19 cellular contexts compared by ENCODE assay signal in the genomic region with DNA sequence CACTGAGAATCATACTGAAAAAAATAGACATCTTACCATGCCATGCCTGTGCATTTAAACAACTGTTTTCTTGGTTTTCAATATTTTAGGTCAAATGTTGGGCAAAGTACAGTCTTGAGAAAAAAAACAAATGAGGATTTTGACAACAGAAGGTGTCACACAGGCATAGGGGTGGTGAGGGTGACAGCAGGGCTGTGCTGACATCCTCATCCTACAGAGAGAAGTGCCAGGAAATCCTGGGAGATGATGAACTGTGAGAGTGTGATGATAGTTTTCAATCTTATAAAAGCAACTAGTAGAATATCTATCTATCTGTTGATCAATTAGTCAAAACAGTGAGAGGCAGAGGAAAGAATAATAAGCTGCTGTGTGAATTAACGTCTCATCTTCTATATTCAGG. TPM values are rescaled to one million over a fixed set of nuclear protein-coding genes. Genes with fewer than 3 reads are reported as not detected.
DNase-seq lines count a peak whose midpoint lies in the region; ATAC-seq, FAIRE-seq and TF ChIP-seq lines count a peak whose summit lies in the region.
"Had no signal": no experiment of that assay in that cellular context is flagged by ENCODE, and none has a peak within 500 bp of the region (broad histone marks: within the 10 kb centered on the region; RNA-seq: fewer than 3 reads in every experiment).

No MANE protein-coding gene starts in this region.

- H3K18ac ChIP-seq in H9 (ENCODE audit: insufficient read length, low read depth, low read length), result no peak overlapping the region
- no peak overlapping the region; the same call in 1 of the 2 replicates for H3K18ac ChIP-seq in H1 (ENCODE audit: extremely low read depth, low read length)

- H3K9ac ChIP-seq in H9 (ENCODE audit: extremely low read depth, insufficient read length, low read length), result no peak overlapping the region
- H3K9ac ChIP-seq in SK-N-MC (ENCODE audit: insufficient read length), result no peak overlapping the region
- no peak overlapping the region for H3K9ac ChIP-seq in H1 (replicated peaks in 1 of 4; ENCODE audit: extremely low read depth in 1 of 4, low read depth in 3 of 4, low read length in 3 of 4)
- H3K9ac ChIP-seq: BLaER1 had no signal

- H3K4me1 ChIP-seq in H9 (ENCODE audit: insufficient read depth, low read length), result no peaks in the 10 kb centered on the region
- H3K4me1 ChIP-seq in H1 (replicated peaks in 1 of 4; ENCODE audit: control insufficient read depth in 3 of 4, insufficient read depth in 4 of 4, low read length in 3 of 4), result peaks cover 0 to 6% (median 4%) of the 10 kb centered on the region in 4 experiments; a peak in 2 of 7 replicates
- no peaks in the 10 kb centered on the region for H3K4me1 ChIP-seq in body of pancreas
- peaks cover 13% of the 10 kb centered on the region for H3K4me1 ChIP-seq in testis

- H2BK5ac ChIP-seq in H9 (ENCODE audit: insufficient read length, low read length) (no peak overlapping the region), H1 (ENCODE audit: low read depth, low read length) (peak overlapping the region; percentile 74; the same call in 1 of the 2 replicates)

- H3K79me1 ChIP-seq in H9 (ENCODE audit: insufficient read depth, low read depth, low read length, poor library complexity, severe bottlenecking) (no peaks in the 10 kb centered on the region), H1 (ENCODE audit: low read depth, low read length) (no peaks in the 10 kb centered on the region)

- no peak for FAIRE-seq in H1 (lab: Jason Lieb, UNC)

- H3K4ac ChIP-seq in H9 (ENCODE audit: low read depth, low read length) (no peak overlapping the region), H1 (replicated peaks; ENCODE audit: insufficient read length, low read depth, low read length) (peak overlapping the region; percentile 65)

- H3K4me2 ChIP-seq in H9 (ENCODE audit: insufficient read depth, insufficient read length, low read length), result no peak overlapping the region
- H3K4me2 ChIP-seq in H1 (ENCODE audit: insufficient read depth in 1 of 2, low read depth in 2 of 2, low read length in 2 of 2), result no peak overlapping the region; a peak in 1 of 4 replicates
- H3K4me2 ChIP-seq: BLaER1 had no signal

- no peak for DNase-seq in H9
- no peak for DNase-seq in SK-N-MC (ENCODE audit: low read depth, low spot score)
- DNase-seq in H1 (ENCODE audit: low read depth in 1 of 2, low spot score in 2 of 2), result no peak
- no peak for DNase-seq in body of pancreas
- no peak for DNase-seq in epidermal melanocyte (ENCODE audit: insufficient read length, low spot score)
- DNase-seq in testis, result no peak
- DNase-seq: 8988T; CD4-positive, alpha-beta memory T cell; DMS79 treated with DMSO at 0.1 percent for 48 hours; GF-D8; GOT3 had no signal

- no peak for ATAC-seq in HG03135 (IDR thresholded peaks at IDR 0.05; ENCODE audit: unreplicated experiment)
- ATAC-seq in body of pancreas, result no peak

- H3K9me3 Mint-ChIP-seq in H9, result peaks cover 11 to 20% of the 10 kb centered on the region in 2 experiments

- peaks cover 0 to 15% (median 4%) of the 10 kb centered on the region in 3 experiments; a peak in 3 of 7 replicates for H3K36me3 Mint-ChIP-seq in H9 (ENCODE audit: insufficient read depth in 1 of 3, low read depth in 3 of 3)
- H3K36me3 Mint-ChIP-seq: CD14-positive monocyte; CD4-positive, alpha-beta memory T cell had no signal

- H3K27me3 ChIP-seq in H9 (ENCODE audit: insufficient read depth, low read length) (no peaks in the 10 kb centered on the region; the same call in 1 of the 2 replicates), H1 (replicated peaks in 1 of 4; ENCODE audit: control insufficient read depth in 3 of 4, extremely low read depth in 1 of 4, insufficient read depth in 3 of 4, low read length in 3 of 4) (peaks cover 0 to 2% (median under 1%) of the 10 kb centered on the region in 4 experiments; a peak in 1 of 7 replicates), body of pancreas (no peaks in the 10 kb centered on the region), testis (no peaks in the 10 kb centered on the region)
- H3K27me3 ChIP-seq: BLaER1 had no signal

- H3K4me1 Mint-ChIP-seq in H9, result peaks cover 30 to 40% of the 10 kb centered on the region in 2 experiments
- H3K4me1 Mint-ChIP-seq: CD14-positive monocyte; CD4-positive, alpha-beta memory T cell had no signal

- POLR2A ChIA-PET in H1 (lab: Charles Lee; ENCODE audit: partially characterized antibody), result no interaction called here

- TF ChIP-seq RAD21 in H1 (IDR thresholded peaks at IDR 0.05 in 1 of 2, conservative IDR thresholded peaks at IDR 0.05 in 1 of 2; ENCODE audit: low read depth in 2 of 2, low read length in 2 of 2), result no peak

- H3K9me3 ChIP-seq in H9 (ENCODE audit: control insufficient read depth, low read depth, low read length), result no peaks in the 10 kb centered on the region
- no peaks in the 10 kb centered on the region for H3K9me3 ChIP-seq in SK-N-MC (ENCODE audit: low read depth, low read length)
- peaks cover 3% of the 10 kb centered on the region in 2 experiments for H3K9me3 ChIP-seq in H1 (ENCODE audit: insufficient read depth in 2 of 2, low read depth in 1 of 2, low read length in 1 of 2)
- no peaks in the 10 kb centered on the region for H3K9me3 ChIP-seq in body of pancreas
- H3K9me3 ChIP-seq in testis, result no peaks in the 10 kb centered on the region
- H3K9me3 ChIP-seq: BLaER1 had no signal

- H2BK120ac ChIP-seq in H9 (ENCODE audit: low read depth, low read length, poor library complexity, severe bottlenecking) (no peak overlapping the region), H1 (replicated peaks; ENCODE audit: low read depth, low read length) (peak overlapping the region; percentile 91)

- no peak overlapping the region for H2BK15ac ChIP-seq in H9 (ENCODE audit: low read depth, low read length)
- no peak overlapping the region for H2BK15ac ChIP-seq in H1 (ENCODE audit: low read length)

- H3K27ac Mint-ChIP-seq in H9, result peak overlapping the region; percentile 19 to 42 (median 37); a peak in 4 of 7 replicates
- H3K27ac Mint-ChIP-seq: CD14-positive monocyte; CD4-positive, alpha-beta memory T cell had no signal

- no peak overlapping the region for H4K91ac ChIP-seq in H9 (ENCODE audit: insufficient read length, low read depth, low read length)
- peak overlapping the region; percentile 61 for H4K91ac ChIP-seq in H1 (replicated peaks; ENCODE audit: insufficient read length, low read length)

- no peaks in the 10 kb centered on the region for H3K79me2 ChIP-seq in H9 (ENCODE audit: insufficient read depth, low read length)
- H3K79me2 ChIP-seq in H1 (ENCODE audit: control insufficient read depth in 1 of 2, insufficient read depth in 2 of 2, low read length in 2 of 2), result no peaks in the 10 kb centered on the region

- TF ChIP-seq EP300 in H1 (IDR thresholded peaks at IDR 0.05; ENCODE audit: borderline replicate concordance in 1 of 2, low read depth in 2 of 2, low read length in 2 of 2), result no peak

- TF ChIP-seq POLR2A in H1 (IDR thresholded peaks at IDR 0.05; ENCODE audit: control extremely low read depth in 1 of 2, low read depth in 2 of 2, low read length in 2 of 2), result no peak
- no peak for TF ChIP-seq POLR2A in body of pancreas (IDR thresholded peaks at IDR 0.05)
- no peak for TF ChIP-seq POLR2A in testis (IDR thresholded peaks at IDR 0.05)

- CTCF ChIA-PET in H1 (lab: Charles Lee; ENCODE audit: partially characterized antibody), result no interaction called here

- H3K4me3 ChIP-seq in SK-N-MC, result peak overlapping the region; percentile 8; the same call in 1 of the 2 replicates
- H3K4me3 ChIP-seq in H1 (ENCODE audit: extremely low read depth in 1 of 4, insufficient read depth in 2 of 4, low read depth in 3 of 4, low read length in 4 of 4), result no peak overlapping the region
- no peak overlapping the region for H3K4me3 ChIP-seq in body of pancreas
- no peak overlapping the region for H3K4me3 ChIP-seq in testis
- H3K4me3 ChIP-seq: BLaER1, HAP-1 had no signal

- H3K36me3 ChIP-seq in SK-N-MC (ENCODE audit: insufficient read depth, low read length), result no peaks in the 10 kb centered on the region
- no peaks in the 10 kb centered on the region for H3K36me3 ChIP-seq in H1 (ENCODE audit: control insufficient read depth in 2 of 4, insufficient read depth in 4 of 4, low read length in 3 of 4)
- no peaks in the 10 kb centered on the region for H3K36me3 ChIP-seq in body of pancreas (replicated peaks in 1 of 2; ENCODE audit: insufficient read depth in 1 of 2, low read depth in 2 of 2)
- no peaks in the 10 kb centered on the region for H3K36me3 ChIP-seq in testis (ENCODE audit: low read depth, missing control alignments)
- H3K36me3 ChIP-seq: BLaER1, HAP-1 had no signal

- H4K20me1 ChIP-seq in H9 (ENCODE audit: control insufficient read depth, insufficient read depth, insufficient read length), result no peaks in the 10 kb centered on the region
- no peaks in the 10 kb centered on the region for H4K20me1 ChIP-seq in H1 (replicated peaks in 1 of 2; ENCODE audit: control insufficient read depth in 1 of 2, insufficient read depth in 2 of 2, low read length in 2 of 2)
- H4K20me1 ChIP-seq: BLaER1 had no signal

- H3K27me3 Mint-ChIP-seq in H9 (ENCODE audit: low read depth), result peaks cover 8% of the 10 kb centered on the region

- H2AK5ac ChIP-seq in H9 (ENCODE audit: insufficient read length, low read length) (no peak overlapping the region), H1 (ENCODE audit: low read depth, low read length) (no peak overlapping the region)

- H3K23ac ChIP-seq in H9 (ENCODE audit: insufficient read length, low read depth, low read length) (no peak overlapping the region), H1 (ENCODE audit: insufficient read length) (no peak overlapping the region)

- no peak overlapping the region for H4K5ac ChIP-seq in H9 (ENCODE audit: insufficient read length, low read depth, low read length)
- peak overlapping the region; percentile 19 for H4K5ac ChIP-seq in H1 (ENCODE audit: insufficient read length, low read depth, low read length)

- no peak overlapping the region for H4K8ac ChIP-seq in H9 (replicated peaks; ENCODE audit: insufficient read length, low read depth, low read length)
- H4K8ac ChIP-seq in H1 (ENCODE audit: extremely low read depth, insufficient read depth, low read length), result no peak overlapping the region

- no peak overlapping the region for H3T11ph ChIP-seq in H9 (ENCODE audit: low read length)

- intact Hi-C loops in body of pancreas (cut with DNase I) (no loop called here), testis (cut with DNase I; ENCODE audit: low total_unique reads) (no loop called here)

- WGBS in H9 (ENCODE audit: extremely low coverage, insufficient read length, low lambda C conversion rate), result no CpG with 5 or more reads among the region's 1 CpG
- WGBS in H1 (ENCODE audit: extremely low coverage in 1 of 2, insufficient coverage in 1 of 2, insufficient read length in 1 of 2, insufficient replicate concordance in 2 of 2, low coverage in 1 of 2, low lambda C conversion rate in 2 of 2, missing lambda C conversion rate in 1 of 2), 2 experiments, result 44% methylated on average over 1 of the region's 1 CpG; no CpG with 5 or more reads in 1 of the 2 experiments
- 52 to 56% methylated on average over 1 of the region's 1 CpG for WGBS in body of pancreas, 2 donors
- WGBS in testis, 2 donors, result 63 to 74% methylated on average over 1 of the region's 1 CpG

- H3K27ac ChIP-seq in H9 (ENCODE audit: insufficient read length, low read depth, low read length) (no peak overlapping the region), SK-N-MC (peak overlapping the region; percentile 65), H1 (ENCODE audit: low read depth, low read length) (no peak overlapping the region), body of pancreas (no peak overlapping the region), testis (no peak overlapping the region)
- H3K27ac ChIP-seq: BLaER1, HL-60 had no signal

- no peak overlapping the region for H2BK20ac ChIP-seq in H9 (ENCODE audit: low read depth, low read length, poor library complexity, severe bottlenecking)
- peak overlapping the region; percentile 2; the same call in 1 of the 2 replicates for H2BK20ac ChIP-seq in H1 (ENCODE audit: low read length)

- H2AFZ ChIP-seq in H9 (ENCODE audit: low read length) (no peak overlapping the region), H1 (ENCODE audit: low read length) (no peak overlapping the region)

- H3K4me3 Mint-ChIP-seq in H9, result no peak overlapping the region; a peak in 1 of 5 replicates
- H3K4me3 Mint-ChIP-seq: CD14-positive monocyte had no signal

- no peak overlapping the region for H3K14ac ChIP-seq in H9 (ENCODE audit: insufficient read depth, low read length)
- H3K14ac ChIP-seq in H1 (ENCODE audit: insufficient read length), result no peak overlapping the region

- no peak overlapping the region for H2BK12ac ChIP-seq in H9 (ENCODE audit: insufficient read length, low read depth, low read length)
- 0 out of 2 replicates have a peak overlapping the region, but pooled peaks have one; percentile 6 for H2BK12ac ChIP-seq in H1 (ENCODE audit: low read depth, low read length)

- TF ChIP-seq CTCF in H9 (conservative IDR thresholded peaks at IDR 0.05) (no peak), H1 (IDR thresholded peaks at IDR 0.05; ENCODE audit: control extremely low read depth in 1 of 3, insufficient read depth in 1 of 3, low read depth in 1 of 3, low read length in 3 of 3) (no peak), body of pancreas (IDR thresholded peaks at IDR 0.05) (no peak), testis (IDR thresholded peaks at IDR 0.05) (no peak)

- no peak overlapping the region for H3K56ac ChIP-seq in H9 (ENCODE audit: insufficient read length, low read depth, low read length)
- no peak overlapping the region for H3K56ac ChIP-seq in H1 (replicated peaks; ENCODE audit: insufficient read length, low read depth, low read length)

- H3K23me2 ChIP-seq in H9 (ENCODE audit: insufficient read length, low read depth, low read length, poor library complexity, severe bottlenecking), result no peaks in the 10 kb centered on the region
- no peaks in the 10 kb centered on the region for H3K23me2 ChIP-seq in H1 (ENCODE audit: low read depth, low read length)

RNA-seq across cellular contexts. Expression of gene CST8, which starts 23.9 kb away (rescaled TPM):
- not detected in 2 replicates for total RNA-seq in H9 (2021)
- not detected in 2 replicates for total RNA-seq in H1 (2021; fragmentation: NEBNext Ultra II Directional; extraction: Animal tissue kit (Norgen Biotek cat#: 25700))
- polyA plus RNA-seq in H1 (2011; rRNA removed), result not detected in 2 replicates
- not detected for polyA plus RNA-seq in H1 (2011; cell fraction: cytosol; rRNA removed)
- polyA plus RNA-seq in H1 (2011; cell fraction: nucleus; rRNA removed), result not detected
- polyA plus RNA-seq in H1 (2012, experiment 1 of 2), result not detected in 4 replicates
- not detected for polyA plus RNA-seq in H1 (2012, experiment 2 of 2)
- not detected for polyA plus RNA-seq in H1 (2013, experiment 1 of 2)
- polyA plus RNA-seq in H1 (2013, experiment 2 of 2), result not detected
- not detected in 2 replicates for polyA minus RNA-seq in H1 (2011; rRNA and poly(A)+ RNA removed)
- polyA minus RNA-seq in H1 (2011; cell fraction: cytosol; rRNA and poly(A)+ RNA removed), result not detected
- polyA minus RNA-seq in H1 (2011; cell fraction: nucleus; rRNA and poly(A)+ RNA removed), result not detected
- total RNA-seq in body of pancreas, result not detected
- 10 to 100 TPM in 1 of 2 donors, 1 to 10 TPM in 1; 9.0 to 14.3 TPM for total RNA-seq in testis
- 31.5 TPM for polyA plus RNA-seq in testis (ENCODE audit: insufficient read depth, low read depth, low replicate concordance)
- total RNA-seq: A673; CD4-positive, alpha-beta memory T cell; HT1080 had no signal
- polyA plus RNA-seq: AG04450; CD14-positive monocyte; CD4-positive, alpha-beta memory T cell had no signal

RNA-seq across cellular contexts. Expression of gene CST9L, which starts 53.4 kb away (rescaled TPM):
- total RNA-seq in H9 (2021), result not detected in 2 replicates
- total RNA-seq in H1 (2021; fragmentation: NEBNext Ultra II Directional; extraction: Animal tissue kit (Norgen Biotek cat#: 25700)), result not detected in 2 replicates
- polyA plus RNA-seq in H1 (2011; rRNA removed), result not detected in 2 replicates
- polyA plus RNA-seq in H1 (2011; cell fraction: cytosol; rRNA removed), result not detected
- not detected for polyA plus RNA-seq in H1 (2011; cell fraction: nucleus; rRNA removed)
- polyA plus RNA-seq in H1 (2012, experiment 1 of 2), result not detected in 4 replicates
- polyA plus RNA-seq in H1 (2012, experiment 2 of 2), result not detected
- not detected for polyA plus RNA-seq in H1 (2013, experiment 1 of 2)
- polyA plus RNA-seq in H1 (2013, experiment 2 of 2), result not detected
- polyA minus RNA-seq in H1 (2011; rRNA and poly(A)+ RNA removed), result not detected in 2 replicates
- polyA minus RNA-seq in H1 (2011; cell fraction: cytosol; rRNA and poly(A)+ RNA removed), result not detected
- polyA minus RNA-seq in H1 (2011; cell fraction: nucleus; rRNA and poly(A)+ RNA removed), result not detected
- total RNA-seq in body of pancreas, result not detected
- total RNA-seq in testis, result 100 to 1,000 TPM in 1 of 2 donors, 10 to 100 TPM in 1; 78.8 to 127 TPM
- 184 TPM for polyA plus RNA-seq in testis (ENCODE audit: insufficient read depth, low read depth, low replicate concordance)
- total RNA-seq: A673; CD4-positive, alpha-beta memory T cell; HT1080 had no signal
- polyA plus RNA-seq: AG04450; CD14-positive monocyte; CD4-positive, alpha-beta memory T cell had no signal

Comparison
In these comparisons a context has a peak if more than half of its experiments do, and no peak if none do; other contexts are left out.
1. RNA of gene CST8, which starts 23.9 kb away (total RNA-seq): 9.0 to 14.3 TPM in testis; not detected in H9, not detected in H1 and not detected in body of pancreas; every median in the first group is over 10 times any median in the second.
2. RNA of gene CST9L, which starts 53.4 kb away (total RNA-seq): 78.8 to 127 TPM in testis; not detected in H9, not detected in H1 and not detected in body of pancreas; every median in the first group is over 10 times any median in the second.